In genomic region chr3:125520563-125520919, GRCh38 we compare ENCODE assay signal across 8 cellular contexts. TPM values are rescaled to one million over a fixed set of nuclear protein-coding genes. Genes with fewer than 3 reads are reported as not detected.
A peak's percentile ranks its signal among the peaks of the same experiment; 100 is the strongest.
DNase-seq lines count a peak whose midpoint lies in the region; ATAC-seq and TF ChIP-seq lines count a peak whose summit lies in the region.
"Not testable (repeated sequence)": the region's sequence is repeated elsewhere in the genome, so short reads cannot be mapped to it uniquely, and the experiment has no call there.

No MANE protein-coding gene starts in this region.

- peaks cover 35% of the 10 kb centered on the region for H3K79me2 ChIP-seq in PC-3 (ENCODE audit: low read length)

- H3K36me3 ChIP-seq in PC-3 (ENCODE audit: low read depth, low read length); mucosa of descending colon (ENCODE audit: low read depth); gastrocnemius medialis; vagina: not testable (repeated sequence)
- peaks cover 0 to 24% (median 11%) of the 10 kb centered on the region in 9 donors for H3K36me3 ChIP-seq in heart left ventricle

- CTCF ChIA-PET in PC-3 (lab: Charles Lee) = interaction anchor here (0.8 kb wide), 1 partner anchor 65 kb away, joined by 3 read pairs; no protein-coding TSS in a partner anchor

- H3K9me2 ChIP-seq in PC-3 (replicated peaks; ENCODE audit: low read length) = not testable (repeated sequence)

- not testable (repeated sequence) for TF ChIP-seq CTCF in GM12865 (IDR thresholded peaks at IDR 0.05; ENCODE audit: insufficient read depth, low read depth, low read length, missing control alignments); PC-3 (conservative IDR thresholded peaks at IDR 0.05; ENCODE audit: low read depth, low read length); choroid plexus epithelial cell (conservative IDR thresholded peaks at IDR 0.05; ENCODE audit: low read depth, low read length); heart left ventricle (IDR thresholded peaks at IDR 0.05); mucosa of descending colon (IDR thresholded peaks at IDR 0.05); gastrocnemius medialis (IDR thresholded peaks at IDR 0.05 in 4 of 5, conservative IDR thresholded peaks at IDR 0.05 in 1 of 5); vagina (IDR thresholded peaks at IDR 0.05)

- intact Hi-C loops in PC-3 (cut with micrococcal nuclease); heart left ventricle (cut with DNase I); mucosa of descending colon (cut with DNase I, micrococcal nuclease); vagina (cut with DNase I): not testable (repeated sequence)
- intact Hi-C loops in activated T-helper 1 cell treated with anti-CD3 and anti-CD28 coated beads, Interleukin-12 subunit alpha, Interleukin-12 subunit beta, Interleukin-2, Interleukin-4 antibody, amounts not matched to agents 30 ng/mL and 10 ng/mL and 1 ng/mL, durations not matched to agents 14 hours and 24 hours and 36 hours (cut with micrococcal nuclease) = loop anchor here (1.0 to 5.0 kb wide), 5 partner anchors 8 to 208 kb away; partner anchors contain the start of genes OSBPL11 and ZNF148
- intact Hi-C loops in gastrocnemius medialis (cut with DNase I; ENCODE audit: low total_unique reads) = loop anchor here (5.0 kb wide), 1 partner anchor 67 kb away; no protein-coding TSS in a partner anchor

- peaks cover 28% of the 10 kb centered on the region for H3K4me1 Mint-ChIP-seq in activated T-helper 1 cell treated with anti-CD3 and anti-CD28 coated beads, Interleukin-12 subunit alpha, Interleukin-12 subunit beta, Interleukin-2, Interleukin-4 antibody, amounts not matched to agents 30 ng/mL and 10 ng/mL and 1 ng/mL, durations not matched to agents 14 hours and 24 hours and 36 hours (ENCODE audit: low read depth)

- not testable (repeated sequence) for H3K9me3 Mint-ChIP-seq in activated T-helper 1 cell treated with anti-CD3 and anti-CD28 coated beads, Interleukin-12 subunit alpha, Interleukin-12 subunit beta, Interleukin-2, Interleukin-4 antibody, amounts not matched to agents 30 ng/mL and 10 ng/mL and 1 ng/mL, durations not matched to agents 14 hours and 24 hours and 36 hours

- peak overlapping the region; percentile 74 for H3K27ac Mint-ChIP-seq in activated T-helper 1 cell treated with anti-CD3 and anti-CD28 coated beads, Interleukin-12 subunit alpha, Interleukin-12 subunit beta, Interleukin-2, Interleukin-4 antibody, amounts not matched to agents 30 ng/mL and 10 ng/mL and 1 ng/mL, durations not matched to agents 14 hours and 24 hours and 36 hours

- H3K27ac ChIP-seq in PC-3 (ENCODE audit: low read length) = not testable (repeated sequence)
- H3K27ac ChIP-seq in heart left ventricle (peak overlapping the region; percentile 35 to 92 (median 82)), gastrocnemius medialis (peak overlapping the region; percentile 86 to 94 (median 93)), vagina (peak overlapping the region; percentile 88)

- not testable (repeated sequence) for H3K4me1 ChIP-seq in PC-3 (ENCODE audit: insufficient read depth, low read length); mucosa of descending colon (ENCODE audit: low read depth)
- H3K4me1 ChIP-seq in heart left ventricle = peaks cover 0 to 29% (median 18%) of the 10 kb centered on the region in 12 donors
- peaks cover 11 to 14% of the 10 kb centered on the region in 2 donors for H3K4me1 ChIP-seq in gastrocnemius medialis
- peaks cover 36% of the 10 kb centered on the region for H3K4me1 ChIP-seq in vagina

- H3K9me3 ChIP-seq in PC-3 (ENCODE audit: low read length); heart left ventricle; mucosa of descending colon; gastrocnemius medialis; vagina: not testable (repeated sequence)

- peaks cover 13% of the 10 kb centered on the region for H3K36me3 Mint-ChIP-seq in activated T-helper 1 cell treated with anti-CD3 and anti-CD28 coated beads, Interleukin-12 subunit alpha, Interleukin-12 subunit beta, Interleukin-2, Interleukin-4 antibody, amounts not matched to agents 30 ng/mL and 10 ng/mL and 1 ng/mL, durations not matched to agents 14 hours and 24 hours and 36 hours (ENCODE audit: low read depth)

- BruUV-seq in PC-3 (replicated peaks; lab: Mats Ljungman, UMichigan) = TSS peak; percentile 89

- H3K27me3 Mint-ChIP-seq in activated T-helper 1 cell treated with anti-CD3 and anti-CD28 coated beads, Interleukin-12 subunit alpha, Interleukin-12 subunit beta, Interleukin-2, Interleukin-4 antibody, amounts not matched to agents 30 ng/mL and 10 ng/mL and 1 ng/mL, durations not matched to agents 14 hours and 24 hours and 36 hours (ENCODE audit: insufficient read depth) = not testable (repeated sequence)

- H3K27me3 ChIP-seq in PC-3 (ENCODE audit: low read length); heart left ventricle; gastrocnemius medialis; vagina: not testable (repeated sequence)

- WGBS in heart left ventricle, 4 donors = 79 to 86% (median 85%) methylated on average over 15 of the region's 15 CpGs

- not testable (repeated sequence) for TF ChIP-seq POLR2A in heart left ventricle (IDR thresholded peaks at IDR 0.05); gastrocnemius medialis (IDR thresholded peaks at IDR 0.05); vagina (IDR thresholded peaks at IDR 0.05)

- H2AFZ ChIP-seq in PC-3 (ENCODE audit: low read length) = peak overlapping the region; percentile 93

- in situ Hi-C loops in gastrocnemius medialis (cut with MboI; ENCODE audit: low sequenced_read_pairs in 4 of 4) = not testable (repeated sequence)

- H3K9ac ChIP-seq in PC-3 (ENCODE audit: low read length) = peak overlapping the region; percentile 86

- H4K20me1 ChIP-seq in PC-3 (ENCODE audit: low read length) = not testable (repeated sequence)

- H3K4me3 Mint-ChIP-seq in activated T-helper 1 cell treated with anti-CD3 and anti-CD28 coated beads, Interleukin-12 subunit alpha, Interleukin-12 subunit beta, Interleukin-2, Interleukin-4 antibody, amounts not matched to agents 30 ng/mL and 10 ng/mL and 1 ng/mL, durations not matched to agents 14 hours and 24 hours and 36 hours = peak overlapping the region; percentile 98

- peak overlapping the region; percentile 98 for H3K4me2 ChIP-seq in PC-3 (ENCODE audit: low read length)

- ATAC-seq in PC-3, heart left ventricle, mucosa of descending colon, gastrocnemius medialis: not testable (repeated sequence)

- POLR2A ChIA-PET in PC-3 (lab: Charles Lee; ENCODE audit: unreplicated experiment) = interaction anchor here (0.6 kb wide), 1 partner anchor 24 kb away, joined by 5 read pairs; no protein-coding TSS in a partner anchor

- H3K4me3 ChIP-seq in GM12865 (ENCODE audit: low read depth, low read length) (peak overlapping the region; percentile 81), PC-3 (ENCODE audit: low read length) (peak overlapping the region; percentile 94), choroid plexus epithelial cell (ENCODE audit: low read depth, low read length) (peak overlapping the region; percentile 92), heart left ventricle (peak overlapping the region; percentile 71 to 95 (median 84)), gastrocnemius medialis (peak overlapping the region; percentile 86 to 98 (median 86)), vagina (peak overlapping the region; percentile 68 to 97)
- H3K4me3 ChIP-seq in mucosa of descending colon = not testable (repeated sequence)

- not testable (repeated sequence) for DNase-seq in GM12865 (ENCODE audit: low read depth); PC-3; activated T-helper 1 cell treated with anti-CD3 and anti-CD28 coated beads, Interleukin-12 subunit alpha, Interleukin-12 subunit beta, Interleukin-2, Interleukin-4 antibody, amounts not matched to agents 30 ng/mL and 10 ng/mL and 1 ng/mL, durations not matched to agents 14 hours and 24 hours and 36 hours (ENCODE audit: low spot score); choroid plexus epithelial cell (ENCODE audit: low read depth); heart left ventricle; gastrocnemius medialis; vagina (ENCODE audit: extremely low spot score in 2 of 2)
- peak in 2 of 3 donors; percentile 19 to 39 for DNase-seq in mucosa of descending colon

- not testable (repeated sequence) for H3F3A ChIP-seq in PC-3 (ENCODE audit: low read length, unreplicated experiment)

RNA-seq across cellular contexts. Expression of gene SNX4, which starts 0.5 kb away (rescaled TPM):
- 17.6 and 20.4 TPM in 2 replicates for total RNA-seq in PC-3 (2014; rRNA removed)
- 40.7 and 44.4 TPM in 2 replicates for total RNA-seq in activated T-helper 1 cell treated with anti-CD3 and anti-CD28 coated beads, Interleukin-12 subunit alpha, Interleukin-12 subunit beta, Interleukin-2, Interleukin-4 antibody, amounts not matched to agents 30 ng/mL and 10 ng/mL and 1 ng/mL, durations not matched to agents 14 hours and 24 hours and 36 hours
- total RNA-seq in heart left ventricle = 10 to 100 TPM; 17.1 to 33.8 (median 23.1) TPM
- polyA plus RNA-seq in heart left ventricle = 10 to 100 TPM in 1 of 2 donors, 1 to 10 TPM in 1; 9.8 to 33.5 TPM
- 10 to 100 TPM; 34.5 to 50.6 (median 46.9) TPM for total RNA-seq in mucosa of descending colon
- 10 to 100 TPM; 31.3 to 53.5 (median 38.8) TPM for total RNA-seq in gastrocnemius medialis
- 27.5 TPM for total RNA-seq in vagina
